In genomic region chr7:30899066-30899465, GRCh38 we compare ENCODE assay signal across 13 cellular contexts. TPM values are rescaled to one million over a fixed set of nuclear protein-coding genes. Genes with fewer than 3 reads are reported as not detected.
"Had no signal": no experiment of that assay in that cellular context is flagged by ENCODE, and none has a peak within 500 bp of the region (broad histone marks: within the 10 kb centered on the region; RNA-seq: fewer than 3 reads in every experiment).

No MANE protein-coding gene starts in this region.

- ATAC-seq: activated CD8-positive, alpha-beta memory T cell treated with anti-CD3 and anti-CD28 coated beads, Interleukin-2, amount 10 ng/mL, durations not matched to agents 7 days and 5 days; foreskin keratinocyte; natural killer cell had no signal

- H3K4me2 ChIP-seq: SK-N-SH had no signal

- H3K27ac ChIP-seq: cardiac muscle cell, dorsolateral prefrontal cortex, foreskin keratinocyte, neutrophil had no signal

- H3K36me3 ChIP-seq: cardiac muscle cell, neutrophil, pancreas, sigmoid colon had no signal

- H3K27me3 ChIP-seq: cardiac muscle cell, neutrophil, pancreas, sigmoid colon had no signal

- DNase-seq: activated CD4-positive, alpha-beta memory T cell treated with anti-CD3 and anti-CD28 coated beads for 36 hours; activated CD8-positive, alpha-beta memory T cell treated with anti-CD3 and anti-CD28 coated beads, Interleukin-2, amount 10 ng/mL, durations not matched to agents 7 days and 5 days; foreskin keratinocyte; glutamatergic neuron; kidney; natural killer cell; sigmoid colon; SK-N-SH; stimulated activated naive CD4-positive, alpha-beta T cell treated with Interleukin-2 at 50 U/mL for 16 hours had no signal

- H3K4me1 ChIP-seq: foreskin keratinocyte had no signal

- H3K9ac ChIP-seq: SK-N-SH had no signal

- H3K4me3 ChIP-seq: cardiac muscle cell, pancreas, sigmoid colon had no signal

- H3K9me3 ChIP-seq: neutrophil, pancreas, sigmoid colon, SK-N-SH had no signal

RNA-seq across cellular contexts. Expression of gene AQP1, which starts 12.6 kb away (rescaled TPM):
- total RNA-seq: foreskin keratinocyte had no signal
